In genomic region chr7:8130663-8131062, GRCh38 we compare ENCODE assay signal across 12 cellular contexts.
"Had no signal": no experiment of that assay in that cellular context is flagged by ENCODE, and none has a peak within 500 bp of the region (broad histone marks: within the 10 kb centered on the region; RNA-seq: fewer than 3 reads in every experiment).

No MANE protein-coding gene starts in this region.

- ATAC-seq: activated CD4-positive, CD25-positive, alpha-beta regulatory T cell treated with anti-CD3 and anti-CD28 coated beads, Interleukin-2, amount 50 U/mL, for 24 hours; activated CD8-positive, alpha-beta memory T cell treated with anti-CD3 and anti-CD28 coated beads, Interleukin-2, amount 10 ng/mL, durations not matched to agents 7 days and 5 days; stimulated activated effector memory CD8-positive, alpha-beta T cell treated with anti-CD3 and anti-CD28 coated beads, Interleukin-12 subunit alpha, Interleukin-12 subunit beta, amount 100 ng/mL, for 72 hours had no signal

- H3K27me3 ChIP-seq: tibial artery, vagina had no signal

- H3K27me3 Mint-ChIP-seq: activated T-cell treated with anti-CD3 and anti-CD28 coated beads, Interleukin-2, amount 50 U/mL, for 24 hours had no signal

- H3K4me3 ChIP-seq: smooth muscle cell, tibial artery, vagina had no signal

- H3K27ac ChIP-seq: tibial artery, vagina had no signal

- H3K27ac Mint-ChIP-seq: activated T-cell treated with anti-CD3 and anti-CD28 coated beads, Interleukin-2, amount 50 U/mL, for 24 hours; stimulated activated effector memory CD8-positive, alpha-beta T cell treated with anti-CD3 and anti-CD28 coated beads, Interleukin-12 subunit alpha, Interleukin-12 subunit beta, amount 100 ng/mL, for 72 hours had no signal

- H3K4me1 ChIP-seq: tibial artery, vagina had no signal

- DNase-seq: activated CD4-positive, alpha-beta T cell treated with anti-CD3 and anti-CD28 coated beads, Interleukin-2, amount 50 U/mL, for 48 hours; activated CD8-positive, alpha-beta memory T cell treated with anti-CD3 and anti-CD28 coated beads, Interleukin-2, amount 10 ng/mL, durations not matched to agents 7 days and 5 days; activated gamma-delta T cell treated with Interleukin-2 at 50 U/mL for 16 hours; activated T-cell treated with anti-CD3 and anti-CD28 coated beads, Interleukin-2, amount 50 U/mL, for 24 hours; foreskin melanocyte; head of caudate nucleus; kidney glomerular epithelial cell; tibial artery had no signal

- H3K36me3 ChIP-seq: vagina had no signal

- H3K9me3 Mint-ChIP-seq: activated T-cell treated with anti-CD3 and anti-CD28 coated beads, Interleukin-2, amount 50 U/mL, for 24 hours; stimulated activated effector memory CD8-positive, alpha-beta T cell treated with anti-CD3 and anti-CD28 coated beads, Interleukin-12 subunit alpha, Interleukin-12 subunit beta, amount 100 ng/mL, for 72 hours had no signal

- H3K4me3 Mint-ChIP-seq: activated CD8-positive, alpha-beta memory T cell treated with anti-CD3 and anti-CD28 coated beads, Interleukin-2, amount 10 ng/mL, durations not matched to agents 7 days and 5 days; activated T-cell treated with anti-CD3 and anti-CD28 coated beads, Interleukin-2, amount 50 U/mL, for 24 hours; stimulated activated effector memory CD8-positive, alpha-beta T cell treated with anti-CD3 and anti-CD28 coated beads, Interleukin-12 subunit alpha, Interleukin-12 subunit beta, amount 100 ng/mL, for 72 hours had no signal

- H3K9me3 ChIP-seq: tibial artery, vagina had no signal
